10 cellular contexts compared by ENCODE assay signal in the genomic region with DNA sequence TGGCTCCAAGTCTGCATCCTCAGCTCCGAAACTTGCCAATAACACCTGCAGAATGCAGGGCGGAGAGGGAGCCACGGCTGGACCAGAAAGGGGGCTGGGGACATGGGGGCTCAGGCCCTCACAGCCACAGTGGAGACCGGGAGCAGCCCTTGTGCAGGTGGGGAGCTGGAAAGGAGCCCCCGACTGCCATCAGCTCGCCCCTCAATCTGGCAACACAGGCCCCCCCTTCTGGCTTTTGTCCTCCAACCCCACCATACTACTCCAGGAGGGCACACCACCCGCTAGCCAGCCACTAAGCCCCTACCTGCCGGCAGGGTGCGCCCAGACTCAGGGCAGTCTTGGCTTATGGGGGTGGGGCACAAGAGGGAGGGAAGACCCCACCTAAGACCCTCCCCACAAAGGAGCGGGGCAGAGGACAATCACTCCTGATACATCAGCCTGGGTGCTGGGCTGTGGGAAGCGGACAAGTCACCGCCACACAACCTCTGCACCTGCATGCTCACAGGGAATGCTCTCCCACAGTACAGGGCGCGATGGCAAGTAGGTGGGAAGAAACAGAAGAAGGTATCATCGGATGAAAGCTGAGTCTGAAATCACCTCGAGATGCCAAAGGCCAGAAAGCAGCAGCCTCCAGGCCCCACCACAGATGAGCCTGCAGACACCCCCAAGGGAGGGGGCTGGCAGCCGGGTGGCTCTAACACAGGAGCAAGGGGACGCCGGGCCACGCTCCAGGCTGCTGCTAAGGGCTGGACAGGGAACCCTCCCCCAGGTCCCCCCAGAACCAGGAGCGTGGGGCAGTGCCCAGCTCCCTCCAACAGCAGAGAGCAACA.
"Had no signal": no experiment of that assay in that cellular context is flagged by ENCODE, and none has a peak within 500 bp of the region (broad histone marks: within the 10 kb centered on the region; RNA-seq: fewer than 3 reads in every experiment).

No MANE protein-coding gene starts in this region.

- H3K36me3 ChIP-seq: adrenal gland, cardiac muscle cell, vagina had no signal

- H3K9me3 ChIP-seq: adrenal gland, esophagus muscularis mucosa, neutrophil, tibial nerve, vagina had no signal

- H3K27ac ChIP-seq: adrenal gland, cardiac muscle cell, esophagus muscularis mucosa, neutrophil, tibial nerve, vagina had no signal

- H3K4me3 ChIP-seq: adrenal gland, cardiac muscle cell, esophagus muscularis mucosa, tibial nerve, vagina had no signal

- DNase-seq: activated naive CD4-positive, alpha-beta T cell treated with anti-CD3 and anti-CD28 coated beads, Interleukin-2, amount 50 U/mL, for 16 hours; adrenal gland; hippocampal formation; stimulated activated CD4-positive, alpha-beta T cell treated with anti-CD3 and anti-CD28 coated beads, Interleukin-2, amount 100 ng/mL, for 48 hours; stimulated activated naive CD4-positive, alpha-beta T cell treated with Interleukin-2 at 50 U/mL for 16 hours had no signal

- H3K27me3 ChIP-seq: adrenal gland, cardiac muscle cell, esophagus muscularis mucosa, tibial nerve, vagina had no signal
